In the genomic region with DNA sequence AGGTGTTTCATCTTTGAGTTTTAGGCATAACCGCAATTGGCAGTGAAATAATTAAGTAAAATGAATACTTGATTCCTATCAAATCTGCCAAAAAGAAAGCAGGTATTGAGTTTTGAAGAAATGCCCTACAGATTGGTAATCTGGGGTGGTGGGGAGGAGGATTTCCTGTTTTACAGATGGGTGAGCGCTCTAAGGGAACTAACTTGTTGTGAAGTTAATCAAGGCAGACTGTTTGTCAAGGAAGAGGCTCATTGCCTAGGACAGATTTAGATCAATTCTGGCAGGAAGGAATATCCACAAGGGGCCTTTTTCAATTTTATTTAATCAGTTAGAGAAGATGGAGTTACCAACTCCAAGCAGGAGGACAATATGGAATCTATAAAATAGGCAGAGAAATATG, we compare ENCODE assay signal across 1 cellular context.
TF ChIP-seq lines count a peak whose summit lies in the region.

No MANE protein-coding gene starts in this region.

TF ChIP-seq in WTC11, 78 proteins besides CTCF, POLR2A, EP300 and RAD21 (continued from another document):
- TF ChIP-seq, protein P1, sequence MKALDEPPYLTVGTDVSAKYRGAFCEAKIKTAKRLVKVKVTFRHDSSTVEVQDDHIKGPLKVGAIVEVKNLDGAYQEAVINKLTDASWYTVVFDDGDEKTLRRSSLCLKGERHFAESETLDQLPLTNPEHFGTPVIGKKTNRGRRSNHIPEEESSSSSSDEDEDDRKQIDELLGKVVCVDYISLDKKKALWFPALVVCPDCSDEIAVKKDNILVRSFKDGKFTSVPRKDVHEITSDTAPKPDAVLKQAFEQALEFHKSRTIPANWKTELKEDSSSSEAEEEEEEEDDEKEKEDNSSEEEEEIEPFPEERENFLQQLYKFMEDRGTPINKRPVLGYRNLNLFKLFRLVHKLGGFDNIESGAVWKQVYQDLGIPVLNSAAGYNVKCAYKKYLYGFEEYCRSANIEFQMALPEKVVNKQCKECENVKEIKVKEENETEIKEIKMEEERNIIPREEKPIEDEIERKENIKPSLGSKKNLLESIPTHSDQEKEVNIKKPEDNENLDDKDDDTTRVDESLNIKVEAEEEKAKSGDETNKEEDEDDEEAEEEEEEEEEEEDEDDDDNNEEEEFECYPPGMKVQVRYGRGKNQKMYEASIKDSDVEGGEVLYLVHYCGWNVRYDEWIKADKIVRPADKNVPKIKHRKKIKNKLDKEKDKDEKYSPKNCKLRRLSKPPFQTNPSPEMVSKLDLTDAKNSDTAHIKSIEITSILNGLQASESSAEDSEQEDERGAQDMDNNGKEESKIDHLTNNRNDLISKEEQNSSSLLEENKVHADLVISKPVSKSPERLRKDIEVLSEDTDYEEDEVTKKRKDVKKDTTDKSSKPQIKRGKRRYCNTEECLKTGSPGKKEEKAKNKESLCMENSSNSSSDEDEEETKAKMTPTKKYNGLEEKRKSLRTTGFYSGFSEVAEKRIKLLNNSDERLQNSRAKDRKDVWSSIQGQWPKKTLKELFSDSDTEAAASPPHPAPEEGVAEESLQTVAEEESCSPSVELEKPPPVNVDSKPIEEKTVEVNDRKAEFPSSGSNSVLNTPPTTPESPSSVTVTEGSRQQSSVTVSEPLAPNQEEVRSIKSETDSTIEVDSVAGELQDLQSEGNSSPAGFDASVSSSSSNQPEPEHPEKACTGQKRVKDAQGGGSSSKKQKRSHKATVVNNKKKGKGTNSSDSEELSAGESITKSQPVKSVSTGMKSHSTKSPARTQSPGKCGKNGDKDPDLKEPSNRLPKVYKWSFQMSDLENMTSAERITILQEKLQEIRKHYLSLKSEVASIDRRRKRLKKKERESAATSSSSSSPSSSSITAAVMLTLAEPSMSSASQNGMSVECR (CRISPR knock-in tag; IDR thresholded peaks at IDR 0.05; ENCODE audit: borderline replicate concordance) = no peak
- TF ChIP-seq, protein P2, sequence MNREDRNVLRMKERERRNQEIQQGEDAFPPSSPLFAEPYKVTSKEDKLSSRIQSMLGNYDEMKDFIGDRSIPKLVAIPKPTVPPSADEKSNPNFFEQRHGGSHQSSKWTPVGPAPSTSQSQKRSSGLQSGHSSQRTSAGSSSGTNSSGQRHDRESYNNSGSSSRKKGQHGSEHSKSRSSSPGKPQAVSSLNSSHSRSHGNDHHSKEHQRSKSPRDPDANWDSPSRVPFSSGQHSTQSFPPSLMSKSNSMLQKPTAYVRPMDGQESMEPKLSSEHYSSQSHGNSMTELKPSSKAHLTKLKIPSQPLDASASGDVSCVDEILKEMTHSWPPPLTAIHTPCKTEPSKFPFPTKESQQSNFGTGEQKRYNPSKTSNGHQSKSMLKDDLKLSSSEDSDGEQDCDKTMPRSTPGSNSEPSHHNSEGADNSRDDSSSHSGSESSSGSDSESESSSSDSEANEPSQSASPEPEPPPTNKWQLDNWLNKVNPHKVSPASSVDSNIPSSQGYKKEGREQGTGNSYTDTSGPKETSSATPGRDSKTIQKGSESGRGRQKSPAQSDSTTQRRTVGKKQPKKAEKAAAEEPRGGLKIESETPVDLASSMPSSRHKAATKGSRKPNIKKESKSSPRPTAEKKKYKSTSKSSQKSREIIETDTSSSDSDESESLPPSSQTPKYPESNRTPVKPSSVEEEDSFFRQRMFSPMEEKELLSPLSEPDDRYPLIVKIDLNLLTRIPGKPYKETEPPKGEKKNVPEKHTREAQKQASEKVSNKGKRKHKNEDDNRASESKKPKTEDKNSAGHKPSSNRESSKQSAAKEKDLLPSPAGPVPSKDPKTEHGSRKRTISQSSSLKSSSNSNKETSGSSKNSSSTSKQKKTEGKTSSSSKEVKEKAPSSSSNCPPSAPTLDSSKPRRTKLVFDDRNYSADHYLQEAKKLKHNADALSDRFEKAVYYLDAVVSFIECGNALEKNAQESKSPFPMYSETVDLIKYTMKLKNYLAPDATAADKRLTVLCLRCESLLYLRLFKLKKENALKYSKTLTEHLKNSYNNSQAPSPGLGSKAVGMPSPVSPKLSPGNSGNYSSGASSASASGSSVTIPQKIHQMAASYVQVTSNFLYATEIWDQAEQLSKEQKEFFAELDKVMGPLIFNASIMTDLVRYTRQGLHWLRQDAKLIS (CRISPR knock-in tag; IDR thresholded peaks at IDR 0.05; ENCODE audit: borderline replicate concordance) = no peak
- TF ChIP-seq, protein P3, sequence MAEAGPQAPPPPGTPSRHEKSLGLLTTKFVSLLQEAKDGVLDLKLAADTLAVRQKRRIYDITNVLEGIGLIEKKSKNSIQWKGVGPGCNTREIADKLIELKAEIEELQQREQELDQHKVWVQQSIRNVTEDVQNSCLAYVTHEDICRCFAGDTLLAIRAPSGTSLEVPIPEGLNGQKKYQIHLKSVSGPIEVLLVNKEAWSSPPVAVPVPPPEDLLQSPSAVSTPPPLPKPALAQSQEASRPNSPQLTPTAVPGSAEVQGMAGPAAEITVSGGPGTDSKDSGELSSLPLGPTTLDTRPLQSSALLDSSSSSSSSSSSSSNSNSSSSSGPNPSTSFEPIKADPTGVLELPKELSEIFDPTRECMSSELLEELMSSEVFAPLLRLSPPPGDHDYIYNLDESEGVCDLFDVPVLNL (CRISPR knock-in tag; IDR thresholded peaks at IDR 0.05; ENCODE audit: borderline replicate concordance, low read depth) = no peak
- TF ChIP-seq, protein P4, sequence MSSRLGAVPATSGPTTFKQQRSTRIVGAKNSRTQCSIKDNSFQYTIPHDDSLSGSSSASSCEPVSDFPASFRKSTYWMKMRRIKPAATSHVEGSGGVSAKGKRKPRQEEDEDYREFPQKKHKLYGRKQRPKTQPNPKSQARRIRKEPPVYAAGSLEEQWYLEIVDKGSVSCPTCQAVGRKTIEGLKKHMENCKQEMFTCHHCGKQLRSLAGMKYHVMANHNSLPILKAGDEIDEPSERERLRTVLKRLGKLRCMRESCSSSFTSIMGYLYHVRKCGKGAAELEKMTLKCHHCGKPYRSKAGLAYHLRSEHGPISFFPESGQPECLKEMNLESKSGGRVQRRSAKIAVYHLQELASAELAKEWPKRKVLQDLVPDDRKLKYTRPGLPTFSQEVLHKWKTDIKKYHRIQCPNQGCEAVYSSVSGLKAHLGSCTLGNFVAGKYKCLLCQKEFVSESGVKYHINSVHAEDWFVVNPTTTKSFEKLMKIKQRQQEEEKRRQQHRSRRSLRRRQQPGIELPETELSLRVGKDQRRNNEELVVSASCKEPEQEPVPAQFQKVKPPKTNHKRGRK (CRISPR knock-in tag; IDR thresholded peaks at IDR 0.05; ENCODE audit: borderline replicate concordance) = no peak
- TF ChIP-seq NR2C2 (CRISPR knock-in tag; IDR thresholded peaks at IDR 0.05) = no peak
- TF ChIP-seq, protein P5, sequence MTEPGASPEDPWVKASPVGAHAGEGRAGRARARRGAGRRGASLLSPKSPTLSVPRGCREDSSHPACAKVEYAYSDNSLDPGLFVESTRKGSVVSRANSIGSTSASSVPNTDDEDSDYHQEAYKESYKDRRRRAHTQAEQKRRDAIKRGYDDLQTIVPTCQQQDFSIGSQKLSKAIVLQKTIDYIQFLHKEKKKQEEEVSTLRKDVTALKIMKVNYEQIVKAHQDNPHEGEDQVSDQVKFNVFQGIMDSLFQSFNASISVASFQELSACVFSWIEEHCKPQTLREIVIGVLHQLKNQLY (CRISPR knock-in tag; IDR thresholded peaks at IDR 0.05) = no peak
- TF ChIP-seq CBFB (CRISPR knock-in tag; IDR thresholded peaks at IDR 0.05; ENCODE audit: low read depth) = no peak
- no peak for TF ChIP-seq MYBL2 (CRISPR knock-in tag; IDR thresholded peaks at IDR 0.05)
- no peak for TF ChIP-seq NR3C1 (CRISPR knock-in tag; conservative IDR thresholded peaks at IDR 0.05; ENCODE audit: low read depth)
- no peak for TF ChIP-seq ETV6 (CRISPR knock-in tag; IDR thresholded peaks at IDR 0.05)
- no peak for TF ChIP-seq OVOL2 (CRISPR knock-in tag; IDR thresholded peaks at IDR 0.05; ENCODE audit: borderline replicate concordance)
- no peak for TF ChIP-seq GRHL2 (CRISPR knock-in tag; IDR thresholded peaks at IDR 0.05; ENCODE audit: insufficient replicate concordance, severe bottlenecking)
